In the genomic region with DNA sequence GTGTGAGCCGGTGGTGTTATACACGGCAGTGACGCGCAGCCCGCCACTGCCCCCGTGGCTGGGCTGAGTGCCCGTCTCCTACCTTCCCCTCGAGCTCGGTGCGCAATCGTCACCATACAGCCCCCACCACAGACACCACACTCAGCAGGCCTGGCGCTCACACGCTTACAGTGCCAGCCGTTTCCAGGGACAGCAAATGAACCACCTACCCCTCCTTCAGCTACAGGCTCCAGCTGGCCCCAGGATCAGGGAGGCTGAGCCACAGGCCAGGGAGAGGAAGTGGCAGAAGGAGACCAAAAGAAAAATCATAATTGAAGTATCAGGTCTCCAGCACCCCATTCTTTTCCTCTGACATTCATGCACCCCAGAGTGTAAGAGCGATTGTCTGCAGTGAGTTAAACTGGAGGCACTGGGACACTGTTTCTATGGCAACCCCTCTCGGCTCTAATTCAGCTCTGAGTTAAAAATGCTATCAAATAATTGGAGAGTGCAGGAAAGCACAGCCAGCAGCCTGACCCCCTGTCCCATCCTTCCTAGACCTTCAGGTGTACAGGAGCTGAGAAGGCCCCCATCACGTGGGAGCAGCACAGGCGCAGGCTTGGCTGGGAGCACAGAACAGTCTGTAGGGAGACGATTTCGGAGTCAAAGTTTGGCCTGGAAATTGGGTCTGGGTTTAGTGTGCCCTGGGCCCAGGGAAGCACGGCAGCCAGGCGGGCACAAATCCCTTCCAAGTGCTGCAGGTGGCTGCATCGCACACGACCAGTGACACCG, we compare ENCODE assay signal across 15 cellular contexts. TPM values are rescaled to one million over a fixed set of nuclear protein-coding genes. Genes with fewer than 3 reads are reported as not detected.
A peak's percentile ranks its signal among the peaks of the same experiment; 100 is the strongest.
DNase-seq lines count a peak whose midpoint lies in the region; ATAC-seq and TF ChIP-seq lines count a peak whose summit lies in the region.
"Had no signal": no experiment of that assay in that cellular context is flagged by ENCODE, and none has a peak within 500 bp of the region (broad histone marks: within the 10 kb centered on the region; RNA-seq: fewer than 3 reads in every experiment).

No MANE protein-coding gene starts in this region.

- TF ChIP-seq CTCF in BE2C (IDR thresholded peaks at IDR 0.05; ENCODE audit: low read depth, low read length), result no peak

- WGBS in mesodermal cell (ENCODE audit: insufficient coverage in 2 of 2), 2 experiments, result 93 to 94% methylated on average over 10 to 23 of the region's 25 CpGs

- H3K4me3 ChIP-seq in BE2C (ENCODE audit: low read depth, low read length) (no peak overlapping the region), mesodermal cell (ENCODE audit: extremely low read depth, insufficient read depth, low read length, poor library complexity, severe bottlenecking) (no peak overlapping the region)
- H3K4me3 ChIP-seq: SJSA1, skin epidermis, stomach had no signal

- H3K4me1 ChIP-seq in BE2C (peaks cover 17% of the 10 kb centered on the region), mesodermal cell (ENCODE audit: control insufficient read depth, insufficient read depth, low read length, poor library complexity, severe bottlenecking) (peaks cover 19% of the 10 kb centered on the region)
- H3K4me1 ChIP-seq: SJSA1, stomach had no signal

- H3K36me3 ChIP-seq in BE2C (no peaks in the 10 kb centered on the region), mesodermal cell (ENCODE audit: control insufficient read depth, insufficient read depth, low read length) (no peaks in the 10 kb centered on the region)
- H3K36me3 ChIP-seq: SJSA1, stomach had no signal

- H3K9me3 ChIP-seq in BE2C, result no peaks in the 10 kb centered on the region
- H3K9me3 ChIP-seq in mesodermal cell (ENCODE audit: control insufficient read depth, low read length), result no peaks in the 10 kb centered on the region
- H3K9me3 ChIP-seq: SJSA1, stomach had no signal

- no peak for ATAC-seq in GM19395 (IDR thresholded peaks at IDR 0.05; ENCODE audit: unreplicated experiment)
- ATAC-seq in HG02885 (IDR thresholded peaks at IDR 0.05; ENCODE audit: poor library complexity, unreplicated experiment), result no peak

- H3K27me3 ChIP-seq in BE2C, result no peaks in the 10 kb centered on the region

- H3K27ac ChIP-seq in angular gyrus (ENCODE audit: low read depth, low read length) (peak overlapping the region; percentile 13), mesodermal cell (ENCODE audit: low read depth, low read length, severe bottlenecking) (peak overlapping the region; percentile 76)
- H3K27ac ChIP-seq: SJSA1, skin epidermis, stomach had no signal

- DNase-seq in BE2C (peak; percentile 30), NCI-H1092 (lab: John Stamatoyannopoulos, UW) (peak; percentile 66), DMS114 treated with DMSO at 0.1 percent for 48 hours (lab: John Stamatoyannopoulos, UW; ENCODE audit: unreplicated experiment) (no peak)
- DNase-seq in stimulated activated CD4-positive, alpha-beta T cell treated with anti-CD3 and anti-CD28 coated beads, Interleukin-2, amount 100 ng/mL, for 24 hours, result no peak
- DNase-seq: activated gamma-delta T cell treated with Interleukin-2 at 50 U/mL for 16 hours, COR-L47, mammary epithelial cell, NCI-H187, stomach had no signal

RNA-seq across cellular contexts. Expression of a gene that starts 18.0 kb away (rescaled TPM):
- polyA plus RNA-seq in BE2C (2012; ENCODE audit: insufficient read depth, insufficient read length, low read depth), result not detected
- not detected for polyA plus RNA-seq in mesodermal cell (2013, experiment 1 of 2)
- polyA plus RNA-seq in mesodermal cell (2013, experiment 2 of 2), result not detected
- polyA plus RNA-seq: mammary epithelial cell had no signal

Comparison
In these comparisons a context has a peak if more than half of its experiments do, and no peak if none do; other contexts are left out.
1. DNase-seq: peak in BE2C (single experiment) and NCI-H1092 (single experiment); none in stimulated activated CD4-positive, alpha-beta T cell treated with anti-CD3 and anti-CD28 coated beads, Interleukin-2, amount 100 ng/mL, for 24 hours (0 of 2) and DMS114 treated with DMSO at 0.1 percent for 48 hours (single experiment).